ENCODE assay signal across 11 cellular contexts in the genomic region with DNA sequence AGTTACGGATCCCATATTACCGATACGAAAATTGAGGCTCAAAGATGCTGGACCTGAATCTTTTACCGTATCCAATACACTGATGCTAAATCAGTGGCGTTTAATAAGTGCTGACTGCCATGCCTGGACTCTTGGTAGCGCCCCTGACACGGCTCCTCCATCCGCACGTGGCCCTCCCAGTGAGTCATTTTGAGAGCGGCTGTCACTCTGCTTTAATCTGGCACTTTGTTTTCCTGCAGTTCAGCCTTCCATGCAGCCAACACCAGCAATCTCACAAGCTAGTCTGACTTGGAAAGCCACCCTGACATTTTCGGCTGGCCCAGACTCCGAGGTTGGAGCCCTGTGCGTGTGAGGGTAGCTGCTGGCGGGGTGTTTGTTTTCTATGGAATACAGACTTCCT.
A peak's percentile ranks its signal among the peaks of the same experiment; 100 is the strongest.
DNase-seq lines count a peak whose midpoint lies in the region; ATAC-seq, FAIRE-seq and TF ChIP-seq lines count a peak whose summit lies in the region.
"Had no signal": no experiment of that assay in that cellular context is flagged by ENCODE, and none has a peak within 500 bp of the region (broad histone marks: within the 10 kb centered on the region; RNA-seq: fewer than 3 reads in every experiment).

No MANE protein-coding gene starts in this region.

- H3K4me3 Mint-ChIP-seq in Calu3 (ENCODE audit: low read depth, unreplicated experiment), result no peak overlapping the region
- H3K4me3 Mint-ChIP-seq: dendritic cell treated with granulocyte-macrophage colony-stimulating factor and Interleukin-4, amounts not matched to agents 40 ng/mL and 50 ng/mL, for 4 days had no signal

- 25% methylated on average over 10 of the region's 14 CpGs for WGBS in HepG2 (ENCODE audit: low lambda C conversion rate)
- 45 to 62% methylated on average over 14 of the region's 14 CpGs for WGBS in testis, 2 donors

- peaks cover 26% of the 10 kb centered on the region for H3K4me1 Mint-ChIP-seq in Calu3 (ENCODE audit: low read depth, unreplicated experiment)

- peak; percentile 10; the same call in 1 of the 3 replicates for ATAC-seq in HepG2

- H3K9me3 Mint-ChIP-seq in Calu3 (ENCODE audit: low read depth, unreplicated experiment), result no peaks in the 10 kb centered on the region
- H3K9me3 Mint-ChIP-seq: dendritic cell treated with granulocyte-macrophage colony-stimulating factor and Interleukin-4, amounts not matched to agents 40 ng/mL and 50 ng/mL, for 4 days had no signal

- no peak overlapping the region for H3K9ac ChIP-seq in HepG2 (ENCODE audit: insufficient read depth, low read depth, low read length)

- intact Hi-C loops in HepG2 (cut with micrococcal nuclease; ENCODE audit: unreplicated experiment), result no loop called here
- intact Hi-C loops in testis (cut with DNase I; ENCODE audit: low total_unique reads), result no loop called here
- intact Hi-C loops in Calu3 (cut with micrococcal nuclease; ENCODE audit: unreplicated experiment), result no loop called here

- H3K27ac Mint-ChIP-seq in Calu3 (ENCODE audit: unreplicated experiment), result no peak overlapping the region
- H3K27ac Mint-ChIP-seq: dendritic cell treated with granulocyte-macrophage colony-stimulating factor and Interleukin-4, amounts not matched to agents 40 ng/mL and 50 ng/mL, for 4 days had no signal

- TF ChIP-seq POLR2A in HepG2 (IDR thresholded peaks at IDR 0.05; ENCODE audit: insufficient read depth in 1 of 2, low read depth in 2 of 2, low read length in 2 of 2), result no peak
- no peak for TF ChIP-seq POLR2A in testis (IDR thresholded peaks at IDR 0.05)

- DNase-seq in HEK293T (ENCODE audit: extremely low spot score) (peak; percentile 8), choroid plexus epithelial cell (ENCODE audit: low read depth) (peak; percentile 39), HepG2 (ENCODE audit: low spot score) (peak; percentile 25), testis (peak; percentile 68), retina (no peak), caudate nucleus (lab: John Stamatoyannopoulos, UW) (no peak), Calu3 (no peak)
- DNase-seq in stimulated activated CD8-positive, alpha-beta memory T cell treated with anti-CD3 and anti-CD28 coated beads, Interleukin-4, amount 100 ng/mL, for 48 hours, result no peak
- DNase-seq: SHP77; stimulated activated CD4-positive, alpha-beta T cell treated with anti-CD3 and anti-CD28 coated beads, Interleukin-4, amount 100 ng/mL, for 1 hour had no signal

- no peak for FAIRE-seq in HepG2 (lab: Jason Lieb, UNC)

- no peak for TF ChIP-seq CTCF in choroid plexus epithelial cell (conservative IDR thresholded peaks at IDR 0.05; ENCODE audit: low read depth, low read length)
- no peak for TF ChIP-seq CTCF in HepG2 (CRISPR knock-in tag; IDR thresholded peaks at IDR 0.05)
- no peak for TF ChIP-seq CTCF in testis (IDR thresholded peaks at IDR 0.05)
- no peak for TF ChIP-seq CTCF in Calu3 (IDR thresholded peaks at IDR 0.05; ENCODE audit: unreplicated experiment)

- in situ Hi-C loops in HepG2 (cut with HindIII; ENCODE audit: extremely low pct_ligation_motif_present, low pct_unique_long_range_greater_than_20kb), result no loop called here

- H3K9me3 ChIP-seq in HepG2 (ENCODE audit: low read length), result no peaks in the 10 kb centered on the region
- no peaks in the 10 kb centered on the region for H3K9me3 ChIP-seq in testis

- H3K4me2 ChIP-seq in HepG2 (ENCODE audit: low read depth, low read length), result peak overlapping the region; percentile 26; the same call in 1 of the 2 replicates

- peaks cover 3% of the 10 kb centered on the region; the same call in 1 of the 2 replicates for H4K20me1 ChIP-seq in HepG2 (ENCODE audit: insufficient read depth, low read length)

- CTCF ChIA-PET in HEK293T (lab: Yijun Ruan, JAX), result no interaction called here
- CTCF ChIA-PET in HepG2 (lab: Yijun Ruan, JAX; ENCODE audit: low intra/inter-chr PET ratio, low total read pairs), result no interaction called here
- CTCF ChIA-PET in Calu3 (lab: Charles Lee), result interaction anchor here (0.7 to 1.0 kb wide), 2 partner anchors 18 to 923 kb away, joined by 3 to 10 read pairs; no protein-coding TSS in a partner anchor

- peaks cover 93% of the 10 kb centered on the region for H3K27me3 Mint-ChIP-seq in Calu3 (ENCODE audit: unreplicated experiment)

- H3K36me3 Mint-ChIP-seq in Calu3 (ENCODE audit: insufficient read depth, unreplicated experiment), result no peaks in the 10 kb centered on the region

- no peak overlapping the region for H3K4me3 ChIP-seq in choroid plexus epithelial cell (ENCODE audit: low read depth, low read length)
- no peak overlapping the region for H3K4me3 ChIP-seq in HepG2 (replicated peaks in 1 of 3; ENCODE audit: insufficient read depth in 1 of 3, low read depth in 2 of 3, low read length in 3 of 3)
- H3K4me3 ChIP-seq in testis, result no peak overlapping the region

- H3K4me1 ChIP-seq in HepG2 (ENCODE audit: insufficient read depth, low read length) (peaks cover 40% of the 10 kb centered on the region), testis (peaks cover 15% of the 10 kb centered on the region)

- H3K27ac ChIP-seq in HepG2 (ENCODE audit: extremely low read length, insufficient read depth, low read length), result no peak overlapping the region
- H3K27ac ChIP-seq in testis, result no peak overlapping the region
- no peak overlapping the region for H3K27ac ChIP-seq in caudate nucleus (ENCODE audit: low read depth, low read length)

- POLR2A ChIA-PET in HEK293T (lab: Yijun Ruan, JAX) (interaction anchor here (1.0 kb wide), 1 partner anchor 386 kb away, joined by 3 read pairs; no protein-coding TSS in a partner anchor), HepG2 (lab: Yijun Ruan, JAX) (no interaction called here)

- TF ChIP-seq EP300 in HepG2 (IDR thresholded peaks at IDR 0.05; ENCODE audit: low read depth in 2 of 2, low read length in 2 of 2) (no peak), HepG2 (CRISPR knock-in tag; IDR thresholded peaks at IDR 0.05; ENCODE audit: borderline replicate concordance) (no peak)

- BruUV-seq in HepG2 (replicated peaks; lab: Mats Ljungman, UMichigan), result no TSS peak
- no TSS peak for BruUV-seq in Calu3 (replicated peaks; lab: Mats Ljungman, UMichigan)

- H3K36me3 ChIP-seq in HepG2 (replicated peaks in 1 of 2; ENCODE audit: control insufficient read depth in 1 of 2, insufficient read depth in 2 of 2, low read length in 2 of 2) (no peaks in the 10 kb centered on the region), testis (ENCODE audit: low read depth, missing control alignments) (no peaks in the 10 kb centered on the region)

- H3K27me3 ChIP-seq in HepG2 (ENCODE audit: control insufficient read depth in 1 of 2, insufficient read depth in 2 of 2, low read length in 2 of 2) (peaks cover 0 to 24% of the 10 kb centered on the region in 2 experiments; a peak in 2 of 5 replicates), testis (no peaks in the 10 kb centered on the region)

- H3K79me2 ChIP-seq in HepG2 (ENCODE audit: insufficient read depth, low read length), result no peaks in the 10 kb centered on the region

- no peak for TF ChIP-seq RAD21 in HepG2 (CRISPR knock-in tag; IDR thresholded peaks at IDR 0.05)

- no peak overlapping the region for H2AFZ ChIP-seq in HepG2 (ENCODE audit: low read length)

TF ChIP-seq in HEK293T, 16 proteins besides CTCF, POLR2A, EP300 and RAD21 (continues in another document):
- no peak for TF ChIP-seq TARDBP (IDR thresholded peaks at IDR 0.05)
- no peak for TF ChIP-seq ARNT (IDR thresholded peaks at IDR 0.05)
- TF ChIP-seq FOXM1 (IDR thresholded peaks at IDR 0.05; ENCODE audit: borderline replicate concordance), result no peak
- no peak for TF ChIP-seq CTBP1 (IDR thresholded peaks at IDR 0.05; ENCODE audit: borderline replicate concordance)
- TF ChIP-seq PKNOX1 (IDR thresholded peaks at IDR 0.05), result no peak
- TF ChIP-seq FOXK2 (IDR thresholded peaks at IDR 0.05), result no peak
- no peak for TF ChIP-seq SUZ12 (IDR thresholded peaks at IDR 0.05)
- no peak for TF ChIP-seq SP1 (IDR thresholded peaks at IDR 0.05)
- no peak for TF ChIP-seq FOXA1 (IDR thresholded peaks at IDR 0.05)
- TF ChIP-seq ELF4 (IDR thresholded peaks at IDR 0.05), result no peak
- no peak for TF ChIP-seq ZNF384 (IDR thresholded peaks at IDR 0.05)
- TF ChIP-seq LEF1 (IDR thresholded peaks at IDR 0.05; ENCODE audit: borderline replicate concordance), result no peak
- TF ChIP-seq BHLHE40 (IDR thresholded peaks at IDR 0.05; ENCODE audit: borderline replicate concordance), result no peak
- TF ChIP-seq NFRKB (IDR thresholded peaks at IDR 0.05), result no peak

TF ChIP-seq in HepG2, 621 proteins besides CTCF, POLR2A, EP300 and RAD21 (continues in another document):
- TF ChIP-seq MXI1 (IDR thresholded peaks at IDR 0.05; ENCODE audit: borderline replicate concordance, low read depth, low read length) (peak; percentile 54; the same call in 1 of the 3 replicates), BHLHE40 (IDR thresholded peaks at IDR 0.05; ENCODE audit: low read length) (peak; percentile 65), FOSL2 (CRISPR knock-in tag; IDR thresholded peaks at IDR 0.05) (peak; percentile 74), GRHL1 (CRISPR knock-in tag; conservative IDR thresholded peaks at IDR 0.05) (no peak), MAX (IDR thresholded peaks at IDR 0.05) (peak; percentile 32; the same call in 1 of the 2 replicates)

Comparison
In these comparisons a context has a peak if more than half of its experiments do, and no peak if none do; other contexts are left out.
1. DNase-seq: peak in HEK293T (single experiment), choroid plexus epithelial cell (single experiment), HepG2 (single experiment) and testis (single experiment); none in retina (single experiment), stimulated activated CD8-positive, alpha-beta memory T cell treated with anti-CD3 and anti-CD28 coated beads, Interleukin-4, amount 100 ng/mL, for 48 hours (single experiment), caudate nucleus (0 of 61) and Calu3 (single experiment).